ENCODE assay signal across 1 cellular context in genomic region chr10:70851597-70852475, GRCh38.
TF ChIP-seq lines count a peak whose summit lies in the region.

No MANE protein-coding gene starts in this region.

TF ChIP-seq in HepG2, 621 proteins besides CTCF, POLR2A, EP300 and RAD21 (continued from another document):
- TF ChIP-seq AHDC1 (CRISPR knock-in tag; IDR thresholded peaks at IDR 0.05; ENCODE audit: borderline replicate concordance) (peak; percentile 76; the same call in 1 of the 2 replicates), GRHL1 (CRISPR knock-in tag; conservative IDR thresholded peaks at IDR 0.05) (no peak), SOX6 (IDR thresholded peaks at IDR 0.05) (no peak), SOX6 (CRISPR knock-in tag; IDR thresholded peaks at IDR 0.05) (peak; percentile 79; the same call in 1 of the 2 replicates), GABPA (IDR thresholded peaks at IDR 0.05; ENCODE audit: low read depth, low read length) (no peak), GABPA (CRISPR knock-in tag; IDR thresholded peaks at IDR 0.05; ENCODE audit: low read depth) (no peak), HMGA1 (CRISPR knock-in tag; conservative IDR thresholded peaks at IDR 0.05) (no peak), ZNF318 (CRISPR knock-in tag; IDR thresholded peaks at IDR 0.05) (no peak), HNF4A (CRISPR knock-in tag; IDR thresholded peaks at IDR 0.05) (peak; percentile 83), ZNF33A (CRISPR knock-in tag; IDR thresholded peaks at IDR 0.05; ENCODE audit: borderline replicate concordance) (no peak), MTA3 (CRISPR knock-in tag; IDR thresholded peaks at IDR 0.05) (no peak), PPARG (CRISPR knock-in tag; conservative IDR thresholded peaks at IDR 0.05) (peak; percentile 97), ETV5 (CRISPR knock-in tag; IDR thresholded peaks at IDR 0.05; ENCODE audit: borderline replicate concordance) (peak; percentile 84; the same call in 1 of the 2 replicates), IRF1 (CRISPR knock-in tag; IDR thresholded peaks at IDR 0.05; ENCODE audit: low read depth) (no peak), ZFP36L1 (CRISPR knock-in tag; IDR thresholded peaks at IDR 0.05) (no peak), LBX2 (CRISPR knock-in tag; IDR thresholded peaks at IDR 0.05; ENCODE audit: borderline replicate concordance) (no peak), ZNF350 (CRISPR knock-in tag; IDR thresholded peaks at IDR 0.05; ENCODE audit: borderline replicate concordance, low read depth) (no peak), REL (CRISPR knock-in tag; conservative IDR thresholded peaks at IDR 0.05) (no peak), ELK4 (CRISPR knock-in tag; IDR thresholded peaks at IDR 0.05; ENCODE audit: borderline replicate concordance) (no peak), ZNF781 (CRISPR knock-in tag; IDR thresholded peaks at IDR 0.05; ENCODE audit: borderline replicate concordance, not compliant biosample characterization) (no peak), ZNF382 (CRISPR knock-in tag; IDR thresholded peaks at IDR 0.05; ENCODE audit: borderline replicate concordance) (no peak), ZNF484 (CRISPR knock-in tag; IDR thresholded peaks at IDR 0.05; ENCODE audit: borderline replicate concordance, low read depth) (no peak), ZNF121 (CRISPR knock-in tag; IDR thresholded peaks at IDR 0.05) (peak; percentile 52; the same call in 1 of the 2 replicates), JARID2 (CRISPR knock-in tag; IDR thresholded peaks at IDR 0.05; ENCODE audit: insufficient replicate concordance) (no peak), ISL2 (CRISPR knock-in tag; IDR thresholded peaks at IDR 0.05) (peak; percentile 76; the same call in 1 of the 2 replicates)
